8 cellular contexts compared by ENCODE assay signal in the genomic region with DNA sequence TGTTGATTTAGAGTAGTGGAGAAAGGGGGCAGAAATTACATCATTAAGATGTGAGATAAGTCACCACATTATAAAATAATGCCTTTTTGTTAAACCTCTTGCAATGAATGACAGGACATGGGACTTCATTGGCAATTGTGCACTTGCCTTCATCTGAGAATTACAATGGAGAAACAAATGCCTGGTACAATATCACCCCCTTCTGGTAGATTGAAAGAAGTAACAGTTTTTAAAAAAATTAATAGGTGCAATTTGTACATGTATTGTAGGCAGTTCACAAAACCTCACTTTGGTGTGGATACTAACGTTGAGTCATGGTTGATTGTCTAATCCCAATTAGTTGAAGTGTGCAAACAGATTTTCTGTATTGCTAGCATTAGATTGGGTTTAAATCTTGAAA. TPM values are rescaled to one million over a fixed set of nuclear protein-coding genes. Genes with fewer than 3 reads are reported as not detected.
DNase-seq lines count a peak whose midpoint lies in the region; ATAC-seq, FAIRE-seq and TF ChIP-seq lines count a peak whose summit lies in the region.
"Had no signal": no experiment of that assay in that cellular context is flagged by ENCODE, and none has a peak within 500 bp of the region (broad histone marks: within the 10 kb centered on the region; RNA-seq: fewer than 3 reads in every experiment).

No MANE protein-coding gene starts in this region.

- no peak overlapping the region for H2AFZ ChIP-seq in astrocyte (ENCODE audit: low read depth, low read length)
- no peak overlapping the region for H2AFZ ChIP-seq in hepatocyte

- H3K4me1 Mint-ChIP-seq in astrocyte (ENCODE audit: low read depth, unreplicated experiment) = peaks cover 11% of the 10 kb centered on the region
- H3K4me1 Mint-ChIP-seq in stimulated activated effector memory CD8-positive, alpha-beta T cell treated with anti-CD3 and anti-CD28 coated beads, Interleukin-12 subunit alpha, Interleukin-12 subunit beta, amount 100 ng/mL, for 72 hours = peaks cover 35% of the 10 kb centered on the region

- H3K9ac ChIP-seq in astrocyte (ENCODE audit: low read length) = peak overlapping the region; percentile 28

- no peaks in the 10 kb centered on the region for H3K36me3 Mint-ChIP-seq in astrocyte (ENCODE audit: low read depth, unreplicated experiment)
- H3K36me3 Mint-ChIP-seq in stimulated activated effector memory CD8-positive, alpha-beta T cell treated with anti-CD3 and anti-CD28 coated beads, Interleukin-12 subunit alpha, Interleukin-12 subunit beta, amount 100 ng/mL, for 72 hours = no peaks in the 10 kb centered on the region
- H3K36me3 Mint-ChIP-seq: activated naive CD4-positive, alpha-beta T cell treated with anti-CD3 and anti-CD28 coated beads, Interleukin-2, amount 50 U/mL, for 24 hours had no signal

- H3K4me1 ChIP-seq in astrocyte (ENCODE audit: insufficient read depth, low read length) (peaks cover 12% of the 10 kb centered on the region), hepatocyte (ENCODE audit: insufficient read depth) (no peaks in the 10 kb centered on the region)

- no peaks in the 10 kb centered on the region for H3K9me3 Mint-ChIP-seq in astrocyte (ENCODE audit: unreplicated experiment)
- H3K9me3 Mint-ChIP-seq in stimulated activated effector memory CD8-positive, alpha-beta T cell treated with anti-CD3 and anti-CD28 coated beads, Interleukin-12 subunit alpha, Interleukin-12 subunit beta, amount 100 ng/mL, for 72 hours = no peaks in the 10 kb centered on the region
- H3K9me3 Mint-ChIP-seq: activated naive CD4-positive, alpha-beta T cell treated with anti-CD3 and anti-CD28 coated beads, Interleukin-2, amount 50 U/mL, for 24 hours had no signal

- TF ChIP-seq CTCF in astrocyte (IDR thresholded peaks at IDR 0.05; ENCODE audit: insufficient read depth, low read depth, low read length) = peak; percentile 64
- peak; percentile 73 for TF ChIP-seq CTCF in hepatocyte (IDR thresholded peaks at IDR 0.05; ENCODE audit: poor library complexity)

- no peak overlapping the region for H3K27ac ChIP-seq in astrocyte (ENCODE audit: low read depth, low read length)
- no peak overlapping the region for H3K27ac ChIP-seq in hepatocyte

- H4K20me1 ChIP-seq in astrocyte (ENCODE audit: insufficient read depth, low read length) (no peaks in the 10 kb centered on the region), hepatocyte (ENCODE audit: insufficient read depth, poor library complexity, severe bottlenecking) (no peaks in the 10 kb centered on the region)

- ATAC-seq in HG02623 (IDR thresholded peaks at IDR 0.05; ENCODE audit: unreplicated experiment) = peak; percentile 50
- ATAC-seq in stimulated activated effector memory CD8-positive, alpha-beta T cell treated with anti-CD3 and anti-CD28 coated beads, Interleukin-12 subunit alpha, Interleukin-12 subunit beta, amount 100 ng/mL, for 72 hours = peak; percentile 59

- no peaks in the 10 kb centered on the region for H3K9me2 ChIP-seq in hepatocyte (replicated peaks; ENCODE audit: insufficient read depth)

- intact Hi-C loops in posterior cingulate gyrus (cut with DNase I) = loop anchor here (1.0 kb wide), 2 partner anchors 56 to 115 kb away; no protein-coding TSS in a partner anchor

- H3K27me3 ChIP-seq in astrocyte (ENCODE audit: insufficient read depth, low read length) (no peaks in the 10 kb centered on the region), hepatocyte (no peaks in the 10 kb centered on the region)

- 3% methylated on average over 1 of the region's 1 CpG for WGBS in hepatocyte (ENCODE audit: low lambda C conversion rate, missing lambda C conversion rate)

- H3K9me3 ChIP-seq in astrocyte (ENCODE audit: insufficient read depth, low read depth, low read length) (no peaks in the 10 kb centered on the region), hepatocyte (ENCODE audit: low read depth) (no peaks in the 10 kb centered on the region)

- no peaks in the 10 kb centered on the region for H3K27me3 Mint-ChIP-seq in astrocyte (ENCODE audit: low read depth, unreplicated experiment)
- H3K27me3 Mint-ChIP-seq: activated naive CD4-positive, alpha-beta T cell treated with anti-CD3 and anti-CD28 coated beads, Interleukin-2, amount 50 U/mL, for 24 hours had no signal

- DNase-seq in GF-D8 (lab: John Stamatoyannopoulos, UW) (peak; percentile 15), NCI-H69 (lab: John Stamatoyannopoulos, UW) (peak; percentile 51), astrocyte (ENCODE audit: low read depth) (peak; percentile 35), hepatocyte (ENCODE audit: low spot score) (peak; percentile 52), posterior cingulate gyrus (no peak)
- no peak for DNase-seq in stimulated activated effector memory CD8-positive, alpha-beta T cell treated with anti-CD3 and anti-CD28 coated beads, Interleukin-12 subunit alpha, Interleukin-12 subunit beta, amount 100 ng/mL, for 72 hours (ENCODE audit: low spot score in 2 of 2)

- no peaks in the 10 kb centered on the region for H3K79me2 ChIP-seq in astrocyte (ENCODE audit: insufficient read depth, low read length)
- no peaks in the 10 kb centered on the region for H3K79me2 ChIP-seq in hepatocyte

- H3K4me3 ChIP-seq in astrocyte (ENCODE audit: insufficient read depth, low read depth, low read length) (no peak overlapping the region), hepatocyte (no peak overlapping the region)

- H3K36me3 ChIP-seq in astrocyte (ENCODE audit: insufficient read depth, low read length) = no peaks in the 10 kb centered on the region
- H3K36me3 ChIP-seq in hepatocyte (replicated peaks; ENCODE audit: insufficient read depth, low read depth) = no peaks in the 10 kb centered on the region

- H3K4me2 ChIP-seq in astrocyte (ENCODE audit: low read length) = no peak overlapping the region
- H3K4me2 ChIP-seq in hepatocyte = no peak overlapping the region

- FAIRE-seq in astrocyte (lab: Jason Lieb, UNC) = peak; percentile 70

- no peak overlapping the region for H3K4me3 Mint-ChIP-seq in astrocyte (ENCODE audit: unreplicated experiment)
- no peak overlapping the region for H3K4me3 Mint-ChIP-seq in stimulated activated effector memory CD8-positive, alpha-beta T cell treated with anti-CD3 and anti-CD28 coated beads, Interleukin-12 subunit alpha, Interleukin-12 subunit beta, amount 100 ng/mL, for 72 hours
- H3K4me3 Mint-ChIP-seq: activated naive CD4-positive, alpha-beta T cell treated with anti-CD3 and anti-CD28 coated beads, Interleukin-2, amount 50 U/mL, for 24 hours had no signal

- H3K27ac Mint-ChIP-seq in astrocyte (ENCODE audit: unreplicated experiment) = no peak overlapping the region
- peak overlapping the region; percentile 46 for H3K27ac Mint-ChIP-seq in stimulated activated effector memory CD8-positive, alpha-beta T cell treated with anti-CD3 and anti-CD28 coated beads, Interleukin-12 subunit alpha, Interleukin-12 subunit beta, amount 100 ng/mL, for 72 hours
- H3K27ac Mint-ChIP-seq: activated naive CD4-positive, alpha-beta T cell treated with anti-CD3 and anti-CD28 coated beads, Interleukin-2, amount 50 U/mL, for 24 hours had no signal

RNA-seq across cellular contexts. Expression of a gene that starts 4.6 kb away (rescaled TPM):
- total RNA-seq in astrocyte (0.11 TPM in 1 of 2 replicates, not detected in the other), hepatocyte (0.24 TPM in 1 of 2 replicates, not detected in the other)
- polyA plus RNA-seq in hepatocyte = 0.11 TPM in 1 of 2 replicates, not detected in the other

RNA-seq across cellular contexts. Expression of a gene that starts 33.7 kb away (rescaled TPM):
- total RNA-seq in astrocyte (12.1 and 15.5 TPM in 2 replicates), hepatocyte (7.0 and 8.8 TPM in 2 replicates)
- 11.0 and 13.2 TPM in 2 replicates for polyA plus RNA-seq in hepatocyte

RNA-seq across cellular contexts. Expression of a gene that starts 46.4 kb away (rescaled TPM):
- not detected in 2 replicates for total RNA-seq in astrocyte
- not detected in 2 replicates for total RNA-seq in hepatocyte
- polyA plus RNA-seq in hepatocyte = not detected in 2 replicates

Comparison
In these comparisons a context has a peak if more than half of its experiments do, and no peak if none do; other contexts are left out.
1. DNase-seq: peak in GF-D8 (single experiment), NCI-H69 (single experiment), astrocyte (single experiment) and hepatocyte (single experiment); none in stimulated activated effector memory CD8-positive, alpha-beta T cell treated with anti-CD3 and anti-CD28 coated beads, Interleukin-12 subunit alpha, Interleukin-12 subunit beta, amount 100 ng/mL, for 72 hours (0 of 2) and posterior cingulate gyrus (0 of 10).